In the genomic region with DNA sequence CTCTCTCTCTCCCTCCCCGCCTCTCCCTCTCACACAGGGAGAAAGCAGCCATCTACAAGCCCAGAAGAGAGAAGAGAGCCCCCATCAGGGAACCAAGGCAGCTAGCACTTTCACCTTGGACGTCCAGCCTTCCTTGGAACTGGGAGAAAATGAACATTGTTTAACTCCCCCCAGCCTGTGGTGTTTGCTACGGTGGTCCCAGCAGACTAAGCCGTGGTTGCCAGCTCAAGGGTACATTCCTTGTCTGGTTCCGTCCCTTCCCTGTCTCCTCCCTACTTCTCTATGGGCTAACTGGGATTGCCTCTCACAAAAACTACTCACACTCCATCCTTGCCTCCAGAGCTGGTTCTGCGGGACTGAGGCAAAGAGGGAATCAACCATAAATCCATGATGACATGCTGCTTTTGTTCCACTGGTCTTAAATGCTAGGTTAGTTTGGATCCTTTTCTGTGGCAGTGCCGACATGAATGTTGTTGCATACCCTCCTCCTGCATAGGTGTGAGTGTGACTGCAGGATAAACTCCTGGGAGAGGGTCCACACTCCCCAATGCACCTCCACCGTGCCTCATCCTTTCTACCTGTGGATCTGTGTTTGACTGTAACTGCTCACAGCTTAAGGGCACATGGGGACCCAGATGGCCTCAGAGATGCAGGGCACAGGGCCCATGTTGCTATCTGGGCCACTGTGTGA, we compare ENCODE assay signal across 37 cellular contexts. TPM values are rescaled to one million over a fixed set of nuclear protein-coding genes. Genes with fewer than 3 reads are reported as not detected.
DNase-seq lines count a peak whose midpoint lies in the region; ATAC-seq, FAIRE-seq and TF ChIP-seq lines count a peak whose summit lies in the region.
"Had no signal": no experiment of that assay in that cellular context is flagged by ENCODE, and none has a peak within 500 bp of the region (broad histone marks: within the 10 kb centered on the region; RNA-seq: fewer than 3 reads in every experiment).

No MANE protein-coding gene starts in this region.

- H3K4me1 ChIP-seq in right atrium auricular region, result no peaks in the 10 kb centered on the region
- H3K4me1 ChIP-seq: Caco-2, esophagus squamous epithelium, foreskin keratinocyte had no signal

- H3K27me3 ChIP-seq in right atrium auricular region (no peaks in the 10 kb centered on the region), WERI-Rb-1 (ENCODE audit: insufficient read depth, low read depth, severe bottlenecking) (no peaks in the 10 kb centered on the region)

- ATAC-seq in Right ventricle myocardium superior (ENCODE audit: poor library complexity) (no peak), GM19351 (IDR thresholded peaks at IDR 0.05; ENCODE audit: unreplicated experiment) (no peak)
- ATAC-seq: foreskin keratinocyte; heart left ventricle; natural killer cell treated with Interleukin-12 subunit alpha and Interleukin-12 subunit beta and Interleukin-15 and Interleukin-18, amount 100 ng/mL, for 72 hours; Panc1; stimulated activated effector memory CD8-positive, alpha-beta T cell treated with anti-CD3 and anti-CD28 coated beads, Interleukin-12 subunit alpha, Interleukin-12 subunit beta, amount 100 ng/mL, for 72 hours had no signal

- H3K4me3 ChIP-seq in right atrium auricular region (no peak overlapping the region), WERI-Rb-1 (ENCODE audit: low read depth, low read length) (no peak overlapping the region)
- H3K4me3 ChIP-seq: esophagus squamous epithelium, heart left ventricle, lung had no signal

- TF ChIP-seq CTCF in right atrium auricular region (IDR thresholded peaks at IDR 0.05) (no peak), WERI-Rb-1 (IDR thresholded peaks at IDR 0.05; ENCODE audit: low read depth, low read length) (no peak), glutamatergic neuron (IDR thresholded peaks at IDR 0.05; ENCODE audit: partially characterized antibody, unreplicated experiment) (no peak)

- H3K9me3 Mint-ChIP-seq in glutamatergic neuron (ENCODE audit: unreplicated experiment), result peaks cover 10% of the 10 kb centered on the region
- H3K9me3 Mint-ChIP-seq: central memory CD8-positive, alpha-beta T cell; natural killer cell treated with Interleukin-12 subunit alpha and Interleukin-12 subunit beta and Interleukin-15 and Interleukin-18, amount 100 ng/mL, for 72 hours; stimulated activated effector memory CD8-positive, alpha-beta T cell treated with anti-CD3 and anti-CD28 coated beads, Interleukin-12 subunit alpha, Interleukin-12 subunit beta, amount 100 ng/mL, for 72 hours had no signal

- H3K9me3 ChIP-seq in right atrium auricular region (no peaks in the 10 kb centered on the region), WERI-Rb-1 (ENCODE audit: severe bottlenecking) (no peaks in the 10 kb centered on the region)
- H3K9me3 ChIP-seq: Caco-2, heart left ventricle had no signal

- peaks cover 4% of the 10 kb centered on the region for H3K27me3 Mint-ChIP-seq in glutamatergic neuron (ENCODE audit: unreplicated experiment)

- DNase-seq in Right ventricle myocardium superior (peak; percentile 2), right atrium auricular region (ENCODE audit: low spot score) (no peak), WERI-Rb-1 (peak; percentile 10), glutamatergic neuron (peak; percentile 4), urothelium cell line (ENCODE audit: low spot score) (no peak), DMS153 (lab: John Stamatoyannopoulos, UW) (no peak)
- DNase-seq: activated CD4-positive, alpha-beta T cell treated with anti-CD3 and anti-CD28 coated beads, Interleukin-2, amount 50 U/mL, for 1 hour; activated gamma-delta T cell treated with Interleukin-2 at 50 U/mL for 16 hours; Caco-2; DMS79 treated with DMSO at 0.1 percent for 48 hours; esophagus squamous epithelium; foreskin keratinocyte; GDM1; IMR-90; kidney glomerular epithelial cell; MV-4-11; NCI-H1436 treated with DMSO at 0.1 percent for 48 hours; NCI-H345; SIG-M5; stimulated activated CD4-positive, alpha-beta T cell treated with anti-CD3 and anti-CD28 coated beads, Interleukin-15, amount 100 ng/mL, for 24 hours; stimulated activated CD4-positive, alpha-beta T cell treated with anti-CD3 and anti-CD28 coated beads, Interleukin-4, amount 100 ng/mL, for 4 hours; T1000; trophoblast cell had no signal

- H3K4me1 Mint-ChIP-seq in glutamatergic neuron (ENCODE audit: low read depth, unreplicated experiment), result peaks cover 9% of the 10 kb centered on the region
- H3K4me1 Mint-ChIP-seq: central memory CD8-positive, alpha-beta T cell; stimulated activated effector memory CD8-positive, alpha-beta T cell treated with anti-CD3 and anti-CD28 coated beads, Interleukin-12 subunit alpha, Interleukin-12 subunit beta, amount 100 ng/mL, for 72 hours had no signal

- H3K36me3 ChIP-seq in right atrium auricular region (no peaks in the 10 kb centered on the region), WERI-Rb-1 (no peaks in the 10 kb centered on the region)
- H3K36me3 ChIP-seq: esophagus squamous epithelium, heart left ventricle had no signal

- H3K27ac Mint-ChIP-seq in glutamatergic neuron (ENCODE audit: unreplicated experiment), result no peak overlapping the region
- H3K27ac Mint-ChIP-seq: natural killer cell treated with Interleukin-12 subunit alpha and Interleukin-12 subunit beta and Interleukin-15 and Interleukin-18, amount 100 ng/mL, for 72 hours; stimulated activated effector memory CD8-positive, alpha-beta T cell treated with anti-CD3 and anti-CD28 coated beads, Interleukin-12 subunit alpha, Interleukin-12 subunit beta, amount 100 ng/mL, for 72 hours had no signal

- H3K36me3 Mint-ChIP-seq in glutamatergic neuron (ENCODE audit: unreplicated experiment), result peaks cover 6% of the 10 kb centered on the region
- H3K36me3 Mint-ChIP-seq: natural killer cell treated with Interleukin-12 subunit alpha and Interleukin-12 subunit beta and Interleukin-15 and Interleukin-18, amount 100 ng/mL, for 72 hours; stimulated activated effector memory CD8-positive, alpha-beta T cell treated with anti-CD3 and anti-CD28 coated beads, Interleukin-12 subunit alpha, Interleukin-12 subunit beta, amount 100 ng/mL, for 72 hours had no signal

- FAIRE-seq in urothelium cell line (lab: Jason Lieb, UNC), result peak; percentile 85

- no peak overlapping the region for H3K27ac ChIP-seq in right atrium auricular region
- no peak overlapping the region for H3K27ac ChIP-seq in WERI-Rb-1
- H3K27ac ChIP-seq: esophagus squamous epithelium, foreskin keratinocyte, heart left ventricle, VCaP had no signal

- H3K4me3 Mint-ChIP-seq in glutamatergic neuron (ENCODE audit: unreplicated experiment), result no peak overlapping the region
- H3K4me3 Mint-ChIP-seq: CD14-positive monocyte; central memory CD8-positive, alpha-beta T cell; natural killer cell treated with Interleukin-12 subunit alpha and Interleukin-12 subunit beta and Interleukin-15 and Interleukin-18, amount 100 ng/mL, for 72 hours; stimulated activated effector memory CD8-positive, alpha-beta T cell treated with anti-CD3 and anti-CD28 coated beads, Interleukin-12 subunit alpha, Interleukin-12 subunit beta, amount 100 ng/mL, for 72 hours had no signal

- intact Hi-C loops in Right ventricle myocardium superior (cut with DNase I), result no loop called here

RNA-seq across cellular contexts. Expression of a gene that starts 12.0 kb away (rescaled TPM):
- total RNA-seq in Right ventricle myocardium superior (not detected), right atrium auricular region (not detected), glutamatergic neuron (ENCODE audit: unreplicated experiment) (not detected)
- total RNA-seq: Caco-2; dermis microvascular lymphatic vessel endothelial cell; esophagus squamous epithelium; foreskin keratinocyte; heart left ventricle; IMR-90; LHCN-M2; mucosa of gallbladder; natural killer cell treated with Interleukin-12 subunit alpha and Interleukin-12 subunit beta and Interleukin-15 and Interleukin-18, amount 100 ng/mL, for 72 hours; omental fat pad; subcutaneous adipose tissue had no signal

RNA-seq across cellular contexts. Expression of a gene that starts 22.7 kb away (rescaled TPM):
- total RNA-seq in Right ventricle myocardium superior, result 0.11 TPM
- under 1 TPM in 1 of 2 donors, not detected in 1; 0.90 TPM for total RNA-seq in right atrium auricular region
- not detected for total RNA-seq in glutamatergic neuron (ENCODE audit: unreplicated experiment)
- total RNA-seq: dermis microvascular lymphatic vessel endothelial cell, IMR-90, LHCN-M2 had no signal

RNA-seq across cellular contexts. Expression of a gene that starts 29.1 kb away (rescaled TPM):
- total RNA-seq in Right ventricle myocardium superior (not detected), right atrium auricular region (not detected), glutamatergic neuron (ENCODE audit: unreplicated experiment) (not detected)
- total RNA-seq: Caco-2; dermis microvascular lymphatic vessel endothelial cell; esophagus squamous epithelium; foreskin keratinocyte; heart left ventricle; IMR-90; LHCN-M2; natural killer cell treated with Interleukin-12 subunit alpha and Interleukin-12 subunit beta and Interleukin-15 and Interleukin-18, amount 100 ng/mL, for 72 hours; omental fat pad; subcutaneous adipose tissue had no signal

Comparison
In these comparisons a context has a peak if more than half of its experiments do, and no peak if none do; other contexts are left out.
1. DNase-seq: peak in Right ventricle myocardium superior (single experiment), WERI-Rb-1 (single experiment) and glutamatergic neuron (single experiment); none in right atrium auricular region (single experiment), urothelium cell line (single experiment) and DMS153 (single experiment).